8 cellular contexts compared by ENCODE assay signal in genomic region chr19:37594982-37595382, GRCh38. TPM values are rescaled to one million over a fixed set of nuclear protein-coding genes. Genes with fewer than 3 reads are reported as not detected.
DNase-seq lines count a peak whose midpoint lies in the region; ATAC-seq and TF ChIP-seq lines count a peak whose summit lies in the region.

No MANE protein-coding gene starts in this region.

- DNase-seq in GM12865 (ENCODE audit: low read depth) (peak; percentile 54), PC-9 (peak in 1 of 2 experiments; percentile 56), cardiac muscle cell (ENCODE audit: low read depth in 1 of 2, low spot score in 1 of 2) (peak in 1 of 2 donors; percentile 67), prostate gland (ENCODE audit: low spot score) (peak; percentile 50), HK-2 (ENCODE audit: unreplicated experiment) (no peak)
- peak; percentile 70 for DNase-seq in activated naive CD4-positive, alpha-beta T cell treated with anti-CD3 and anti-CD28 coated beads for 36 hours

- H3K36me3 Mint-ChIP-seq in activated naive CD4-positive, alpha-beta T cell treated with anti-CD3 and anti-CD28 coated beads for 36 hours (ENCODE audit: low read depth) = peaks cover 35% of the 10 kb centered on the region

- no peaks in the 10 kb centered on the region for H4K20me1 ChIP-seq in PC-9 (ENCODE audit: insufficient read depth)

- no peak for TF ChIP-seq CTCF in GM12865 (IDR thresholded peaks at IDR 0.05; ENCODE audit: insufficient read depth, low read depth, low read length, missing control alignments)
- no peak for TF ChIP-seq CTCF in PC-9 (conservative IDR thresholded peaks at IDR 0.05)
- no peak for TF ChIP-seq CTCF in cardiac muscle cell (IDR thresholded peaks at IDR 0.05; ENCODE audit: low read depth, low read length)
- TF ChIP-seq CTCF in prostate gland (IDR thresholded peaks at IDR 0.05) = no peak

- no peak for TF ChIP-seq POLR2A in prostate gland (IDR thresholded peaks at IDR 0.05)

- peak overlapping the region; percentile 92 for H3K4me2 ChIP-seq in PC-9

- H3K9me3 ChIP-seq in PC-9 (ENCODE audit: insufficient read depth, low read depth) (peaks cover 9% of the 10 kb centered on the region), cardiac muscle cell (ENCODE audit: low read depth) (no peaks in the 10 kb centered on the region), prostate gland (no peaks in the 10 kb centered on the region)

- peak overlapping the region; percentile 67 for H3K4me3 ChIP-seq in GM12865 (ENCODE audit: low read depth, low read length)
- peak overlapping the region; percentile 75 for H3K4me3 ChIP-seq in PC-9
- H3K4me3 ChIP-seq in cardiac muscle cell = peak overlapping the region; percentile 91
- H3K4me3 ChIP-seq in prostate gland = peak overlapping the region; percentile 47 to 73
- peak overlapping the region; percentile 85 for H3K4me3 ChIP-seq in urinary bladder (ENCODE audit: low read depth, low read length)

- peaks cover 30% of the 10 kb centered on the region for H3K9me3 Mint-ChIP-seq in activated naive CD4-positive, alpha-beta T cell treated with anti-CD3 and anti-CD28 coated beads for 36 hours

- no peaks in the 10 kb centered on the region for H3K9me2 ChIP-seq in PC-9 (ENCODE audit: insufficient read depth)

- 0% methylated on average over 20 of the region's 20 CpGs for WGBS in prostate gland
- under 1% methylated on average over 20 of the region's 20 CpGs for WGBS in urinary bladder

- H2AFZ ChIP-seq in PC-9 = peak overlapping the region; percentile 96

- H3K4me1 ChIP-seq in PC-9 (replicated peaks; ENCODE audit: insufficient read depth) (peaks cover 18% of the 10 kb centered on the region; the same call in 1 of the 2 replicates), cardiac muscle cell (ENCODE audit: low read depth) (no peaks in the 10 kb centered on the region), prostate gland (replicated peaks) (no peaks in the 10 kb centered on the region), urinary bladder (ENCODE audit: insufficient read depth) (peaks cover 1% of the 10 kb centered on the region)

- H3K27me3 ChIP-seq in PC-9 (ENCODE audit: insufficient read depth, low read depth) (no peaks in the 10 kb centered on the region), cardiac muscle cell (peaks cover 11% of the 10 kb centered on the region), prostate gland (replicated peaks; ENCODE audit: insufficient read depth) (no peaks in the 10 kb centered on the region)

- CTCF ChIA-PET in PC-9 (lab: Charles Lee) = interaction anchor here (0.6 kb wide), 2 partner anchors 548 to 770 kb away, joined by 3 read pairs; no protein-coding TSS in a partner anchor
- CTCF ChIA-PET in activated naive CD4-positive, alpha-beta T cell treated with anti-CD3 and anti-CD28 coated beads for 36 hours (lab: Charles Lee) = interaction anchor here (1.2 kb wide), 1 partner anchor 88 kb away, joined by 3 read pairs; the partner anchor contains the start of gene ZNF793

- no peaks in the 10 kb centered on the region for H3K79me2 ChIP-seq in PC-9 (ENCODE audit: low read depth)

- H3K27me3 Mint-ChIP-seq in activated naive CD4-positive, alpha-beta T cell treated with anti-CD3 and anti-CD28 coated beads for 36 hours (ENCODE audit: low read depth) = no peaks in the 10 kb centered on the region

- peak overlapping the region; percentile 97 for H3K27ac Mint-ChIP-seq in activated naive CD4-positive, alpha-beta T cell treated with anti-CD3 and anti-CD28 coated beads for 36 hours

- H3K4me1 Mint-ChIP-seq in activated naive CD4-positive, alpha-beta T cell treated with anti-CD3 and anti-CD28 coated beads for 36 hours (ENCODE audit: low read depth) = peaks cover 17% of the 10 kb centered on the region

- H3K36me3 ChIP-seq in PC-9 (ENCODE audit: low read depth) (no peaks in the 10 kb centered on the region), cardiac muscle cell (no peaks in the 10 kb centered on the region), prostate gland (peaks cover 0 to 3% of the 10 kb centered on the region in 2 donors), urinary bladder (ENCODE audit: insufficient read depth) (peaks cover 12% of the 10 kb centered on the region)

- POLR2A ChIA-PET in PC-9 (lab: Charles Lee; ENCODE audit: unreplicated experiment) = interaction anchor here (0.6 to 0.9 kb wide), 5 partner anchors 88 to 1480 kb away, joined by 3 to 9 read pairs (median 5); partner anchors contain the start of genes POLR2I, PSMD8, ZNF527 and ZNF793

- peak; percentile 35 for ATAC-seq in HG02763 (IDR thresholded peaks at IDR 0.05; ENCODE audit: unreplicated experiment)

- peaks cover 11% of the 10 kb centered on the region; the same call in 1 of the 2 replicates for H3F3A ChIP-seq in PC-9 (ENCODE audit: insufficient read depth, low read depth)

- no peak overlapping the region for H3K27ac ChIP-seq in PC-9
- H3K27ac ChIP-seq in cardiac muscle cell = peak overlapping the region; percentile 92
- peak overlapping the region; percentile 94 to 96 for H3K27ac ChIP-seq in prostate gland
- H3K27ac ChIP-seq in urinary bladder (ENCODE audit: low read depth) = peak overlapping the region; percentile 94

- BruUV-seq in PC-9 (replicated peaks; lab: Mats Ljungman, UMichigan) = no TSS peak

- peak overlapping the region; percentile 99 for H3K4me3 Mint-ChIP-seq in activated naive CD4-positive, alpha-beta T cell treated with anti-CD3 and anti-CD28 coated beads for 36 hours

- intact Hi-C loops in PC-9 (cut with micrococcal nuclease; ENCODE audit: unreplicated experiment) (loop anchor here (1.0 to 10.0 kb wide), 4 partner anchors 88 to 380 kb away; partner anchors contain the start of genes ZNF383, ZNF527, ZNF569 and ZNF585B), prostate gland (cut with DNase I) (loop anchor here (2.0 to 10.0 kb wide), 2 partner anchors 126 to 280 kb away; partner anchors contain the start of gene ZNF570)
- intact Hi-C loops in activated naive CD4-positive, alpha-beta T cell treated with anti-CD3 and anti-CD28 coated beads for 36 hours (cut with micrococcal nuclease) = loop anchor here (1.0 to 10.0 kb wide), 12 partner anchors 60 to 745 kb away; partner anchors contain the start of genes SPINT2, ZFP30, ZNF345 and ZNF383

RNA-seq across cellular contexts. Expression of gene ZNF540, which starts 0.3 kb away (rescaled TPM):
- total RNA-seq in PC-9 (2021) (0.25 and 0.37 TPM in 2 replicates), cardiac muscle cell (0.54 and 2.1 TPM in 2 replicates), prostate gland (1 to 10 TPM; 2.9 to 3.1 TPM), urinary bladder (6.1 TPM)
- total RNA-seq in activated naive CD4-positive, alpha-beta T cell treated with anti-CD3 and anti-CD28 coated beads for 36 hours = 1 to 10 TPM; 1.0 to 1.9 TPM
- polyA plus RNA-seq in cardiac muscle cell (0.26 and 2.4 TPM in 2 replicates), urinary bladder (6.2 TPM)

RNA-seq across cellular contexts. Expression of gene ZNF571, which starts 0.4 kb away (rescaled TPM):
- 2.1 and 2.2 TPM in 2 replicates for total RNA-seq in PC-9 (2021)
- 1 to 10 TPM; 2.8 to 3.5 TPM for total RNA-seq in activated naive CD4-positive, alpha-beta T cell treated with anti-CD3 and anti-CD28 coated beads for 36 hours
- 3.3 and 5.0 TPM in 2 replicates for total RNA-seq in cardiac muscle cell
- 4.8 and 6.1 TPM in 2 replicates for polyA plus RNA-seq in cardiac muscle cell
- total RNA-seq in prostate gland = 10 to 100 TPM in 1 of 2 donors, 1 to 10 TPM in 1; 4.5 to 34.2 TPM
- total RNA-seq in urinary bladder = 17.4 TPM
- 3.5 TPM for polyA plus RNA-seq in urinary bladder
